27 cellular contexts compared by ENCODE assay signal in the genomic region with DNA sequence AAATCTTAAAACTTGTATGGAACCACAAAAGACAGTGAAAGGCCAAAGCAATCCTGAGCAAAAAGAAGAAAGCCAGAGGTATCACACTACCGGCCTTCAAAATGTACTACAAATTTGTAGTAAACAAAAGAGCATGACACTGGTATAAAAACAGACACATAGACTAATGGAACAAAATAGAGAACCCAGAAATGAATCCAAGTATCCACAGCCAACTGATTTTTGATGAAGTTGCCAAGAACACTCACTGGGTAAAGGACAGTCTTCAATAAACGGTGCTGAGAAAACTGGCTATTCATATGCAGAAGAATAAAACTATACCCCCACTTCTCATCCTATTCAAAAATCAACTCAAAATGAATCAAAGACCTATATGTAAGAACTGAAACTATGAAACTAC.
A peak's percentile ranks its signal among the peaks of the same experiment; 100 is the strongest.
DNase-seq lines count a peak whose midpoint lies in the region; ATAC-seq lines count a peak whose summit lies in the region.
"Had no signal": no experiment of that assay in that cellular context is flagged by ENCODE, and none has a peak within 500 bp of the region (broad histone marks: within the 10 kb centered on the region; RNA-seq: fewer than 3 reads in every experiment).

No MANE protein-coding gene starts in this region.

- H3K4me3 ChIP-seq in right cardiac atrium (ENCODE audit: low read length) = no peak overlapping the region
- H3K4me3 ChIP-seq: A549; BLaER1; BLaER1 treated with 17β-estradiol and CSF1 and Interleukin-3, amounts not matched to agents 10 nM and 100 nM had no signal

- no peaks in the 10 kb centered on the region for H3K4me1 ChIP-seq in right cardiac atrium (ENCODE audit: control insufficient read depth, insufficient read depth, low read length)
- H3K4me1 ChIP-seq: A549; BE2C; BLaER1; BLaER1 treated with 17β-estradiol and CSF1 and Interleukin-3, amounts not matched to agents 10 nM and 100 nM; Caco-2 had no signal

- H3K9me3 ChIP-seq in right cardiac atrium (ENCODE audit: control insufficient read depth, low read length) = no peaks in the 10 kb centered on the region
- H3K9me3 ChIP-seq: A549; BE2C; BLaER1; BLaER1 treated with 17β-estradiol and CSF1 and Interleukin-3, amounts not matched to agents 10 nM and 100 nM; Caco-2 had no signal

- DNase-seq in Right ventricle myocardium superior (no peak), right cardiac atrium (no peak)
- DNase-seq: 8988T; ACHN; AML-193; BE2C; C1 segment of cervical spinal cord; Caco-2; Calu3; CD4-positive, alpha-beta memory T cell; CD4-positive, alpha-beta T cell; CD4-positive, CD25-positive, alpha-beta regulatory T cell; CD8-positive, alpha-beta memory T cell; CD8-positive, alpha-beta T cell; COR-L47; DMS 273 treated with DMSO at 0.1 percent for 48 hours; DMS153; DMS53; DMS79; DMS79 treated with DMSO at 0.1 percent for 48 hours; DND-41; EL had no signal

- ATAC-seq in Right ventricle myocardium superior (ENCODE audit: poor library complexity) = peak; percentile 74
- ATAC-seq in right cardiac atrium = no peak
- ATAC-seq: A549; CD8-positive, alpha-beta T cell had no signal

- intact Hi-C loops in Right ventricle myocardium superior (cut with DNase I) (no loop called here), right cardiac atrium (cut with DNase I) (no loop called here)

- 55% methylated on average over 2 of the region's 2 CpGs for WGBS in right cardiac atrium

- H3K27ac ChIP-seq in right cardiac atrium (ENCODE audit: low read length) = no peak overlapping the region
- H3K27ac ChIP-seq: 22Rv1; A549; BLaER1; BLaER1 treated with 17β-estradiol and CSF1 and Interleukin-3, amounts not matched to agents 10 nM and 100 nM; C4-2B had no signal

- no peaks in the 10 kb centered on the region for H3K27me3 ChIP-seq in right cardiac atrium (ENCODE audit: control insufficient read depth, insufficient read depth)
- H3K27me3 ChIP-seq: BE2C; BLaER1; BLaER1 treated with 17β-estradiol and CSF1 and Interleukin-3, amounts not matched to agents 10 nM and 100 nM had no signal
